ENCODE assay signal across 10 cellular contexts in genomic region chr9:127520941-127521918, GRCh38.
A peak's percentile ranks its signal among the peaks of the same experiment; 100 is the strongest.
DNase-seq lines count a peak whose midpoint lies in the region; ATAC-seq and TF ChIP-seq lines count a peak whose summit lies in the region.
"Had no signal": no experiment of that assay in that cellular context is flagged by ENCODE, and none has a peak within 500 bp of the region (broad histone marks: within the 10 kb centered on the region; RNA-seq: fewer than 3 reads in every experiment).

No MANE protein-coding gene starts in this region.

- no peaks in the 10 kb centered on the region for H3K36me3 Mint-ChIP-seq in stimulated activated memory B cell treated with anti-CD40 and anti-IgM and Interleukin-4, amounts not matched to agents 10 μg/mL and 1 μg/mL and 100 μg/mL, for 72 hours
- peaks cover 13% of the 10 kb centered on the region for H3K36me3 Mint-ChIP-seq in activated naive CD4-positive, alpha-beta T cell treated with anti-CD3 and anti-CD28 coated beads for 36 hours (ENCODE audit: low read depth)

- peaks cover 44% of the 10 kb centered on the region for H3K36me3 ChIP-seq in PC-3 (ENCODE audit: low read depth, low read length)
- peaks cover 43 to 75% (median 57%) of the 10 kb centered on the region in 4 donors for H3K36me3 ChIP-seq in esophagus muscularis mucosa
- peaks cover 71% of the 10 kb centered on the region for H3K36me3 ChIP-seq in upper lobe of right lung

- TF ChIP-seq CTCF in PC-3 (conservative IDR thresholded peaks at IDR 0.05; ENCODE audit: low read depth, low read length): no peak
- no peak for TF ChIP-seq CTCF in esophagus muscularis mucosa (IDR thresholded peaks at IDR 0.05)
- TF ChIP-seq CTCF in upper lobe of right lung (IDR thresholded peaks at IDR 0.05): no peak

- intact Hi-C loops in PC-3 (cut with micrococcal nuclease) (no loop called here), esophagus muscularis mucosa (cut with DNase I) (no loop called here), upper lobe of right lung (cut with DNase I) (no loop called here)
- intact Hi-C loops in activated naive CD4-positive, alpha-beta T cell treated with anti-CD3 and anti-CD28 coated beads for 36 hours (cut with micrococcal nuclease): no loop called here

- H3K27me3 ChIP-seq in PC-3 (ENCODE audit: low read length) (no peaks in the 10 kb centered on the region), esophagus muscularis mucosa (no peaks in the 10 kb centered on the region), upper lobe of right lung (no peaks in the 10 kb centered on the region)

- H3K9ac ChIP-seq in PC-3 (ENCODE audit: low read length): peak overlapping the region; percentile 40

- peaks cover 12% of the 10 kb centered on the region for H3K9me3 Mint-ChIP-seq in stimulated activated memory B cell treated with anti-CD40 and anti-IgM and Interleukin-4, amounts not matched to agents 10 μg/mL and 1 μg/mL and 100 μg/mL, for 72 hours
- H3K9me3 Mint-ChIP-seq in activated naive CD4-positive, alpha-beta T cell treated with anti-CD3 and anti-CD28 coated beads for 36 hours: peaks cover 15% of the 10 kb centered on the region

- CTCF ChIA-PET in PC-3 (lab: Charles Lee): no interaction called here
- CTCF ChIA-PET in activated naive CD4-positive, alpha-beta T cell treated with anti-CD3 and anti-CD28 coated beads for 36 hours (lab: Charles Lee): interaction anchor here (1.4 kb wide), 1 partner anchor 18 kb away, joined by 3 read pairs; no protein-coding TSS in a partner anchor

- TF ChIP-seq EP300 in esophagus muscularis mucosa (IDR thresholded peaks at IDR 0.05): no peak

- no peak overlapping the region for H3K4me3 Mint-ChIP-seq in stimulated activated memory B cell treated with anti-CD40 and anti-IgM and Interleukin-4, amounts not matched to agents 10 μg/mL and 1 μg/mL and 100 μg/mL, for 72 hours
- no peak overlapping the region for H3K4me3 Mint-ChIP-seq in activated naive CD4-positive, alpha-beta T cell treated with anti-CD3 and anti-CD28 coated beads for 36 hours
- H3K4me3 Mint-ChIP-seq: brain had no signal

- H3K79me2 ChIP-seq in PC-3 (ENCODE audit: low read length): peaks cover 21% of the 10 kb centered on the region; the same call in 1 of the 2 replicates

- peak overlapping the region; percentile 53 for H3K4me2 ChIP-seq in PC-3 (ENCODE audit: low read length)

- H3K27ac ChIP-seq in PC-3 (ENCODE audit: low read length) (peak overlapping the region; percentile 89), esophagus muscularis mucosa (replicated peaks in 1 of 4) (peak overlapping the region; percentile 61 to 82 (median 78)), upper lobe of right lung (peak overlapping the region; percentile 92)

- H3K4me3 ChIP-seq in PC-3 (ENCODE audit: low read length): no peak overlapping the region
- H3K4me3 ChIP-seq in esophagus muscularis mucosa: no peak overlapping the region
- H3K4me3 ChIP-seq in upper lobe of right lung: no peak overlapping the region

- POLR2A ChIA-PET in PC-3 (lab: Charles Lee; ENCODE audit: unreplicated experiment): no interaction called here

- H3K9me3 ChIP-seq in PC-3 (ENCODE audit: low read length) (no peaks in the 10 kb centered on the region), esophagus muscularis mucosa (peaks cover 0 to 13% (median 6%) of the 10 kb centered on the region in 4 donors), upper lobe of right lung (no peaks in the 10 kb centered on the region)

- H3F3A ChIP-seq in PC-3 (ENCODE audit: low read length, unreplicated experiment): peaks cover 3% of the 10 kb centered on the region

- peak; percentile 14 for ATAC-seq in PC-3
- peak; percentile 47 for ATAC-seq in upper lobe of right lung
- ATAC-seq in stimulated activated memory B cell treated with anti-CD40 and anti-IgM and Interleukin-4, amounts not matched to agents 10 μg/mL and 1 μg/mL and 100 μg/mL, for 72 hours: no peak

- H4K20me1 ChIP-seq in PC-3 (ENCODE audit: low read length): no peaks in the 10 kb centered on the region

- no peaks in the 10 kb centered on the region for H3K9me2 ChIP-seq in PC-3 (replicated peaks; ENCODE audit: low read length)

- no peak overlapping the region for H3K27ac Mint-ChIP-seq in stimulated activated memory B cell treated with anti-CD40 and anti-IgM and Interleukin-4, amounts not matched to agents 10 μg/mL and 1 μg/mL and 100 μg/mL, for 72 hours
- no peak overlapping the region for H3K27ac Mint-ChIP-seq in activated naive CD4-positive, alpha-beta T cell treated with anti-CD3 and anti-CD28 coated beads for 36 hours

- BruUV-seq in PC-3 (replicated peaks; lab: Mats Ljungman, UMichigan): no TSS peak

- H3K27me3 Mint-ChIP-seq in stimulated activated memory B cell treated with anti-CD40 and anti-IgM and Interleukin-4, amounts not matched to agents 10 μg/mL and 1 μg/mL and 100 μg/mL, for 72 hours: peaks cover 19% of the 10 kb centered on the region
- no peaks in the 10 kb centered on the region for H3K27me3 Mint-ChIP-seq in activated naive CD4-positive, alpha-beta T cell treated with anti-CD3 and anti-CD28 coated beads for 36 hours (ENCODE audit: low read depth)
- H3K27me3 Mint-ChIP-seq: brain had no signal

- no peak overlapping the region for H2AFZ ChIP-seq in PC-3 (ENCODE audit: low read length)

- no peak for TF ChIP-seq POLR2A in esophagus muscularis mucosa (IDR thresholded peaks at IDR 0.05; ENCODE audit: low read depth)

- DNase-seq in PC-3 (peak; percentile 33), esophagus muscularis mucosa (ENCODE audit: extremely low spot score) (no peak), mucosa of gallbladder (ENCODE audit: low spot score) (peak; percentile 56), upper lobe of right lung (no peak), NCI-H1048 (lab: John Stamatoyannopoulos, UW) (no peak)
- no peak for DNase-seq in activated naive CD4-positive, alpha-beta T cell treated with anti-CD3 and anti-CD28 coated beads for 36 hours
- no peak for DNase-seq in activated CD8-positive, alpha-beta memory T cell treated with anti-CD3 and anti-CD28 coated beads for 24 hours
- DNase-seq: stimulated activated CD4-positive, alpha-beta T cell treated with anti-CD3 and anti-CD28 coated beads, Interleukin-4, amount 100 ng/mL, for 24 hours had no signal

- H3K4me1 ChIP-seq in PC-3 (ENCODE audit: insufficient read depth, low read length) (peaks cover 45% of the 10 kb centered on the region), esophagus muscularis mucosa (peaks cover 29 to 48% (median 39%) of the 10 kb centered on the region in 4 donors), upper lobe of right lung (peaks cover 30% of the 10 kb centered on the region)

- 55% methylated on average over 16 of the region's 20 CpGs for WGBS in esophagus muscularis mucosa

- peaks cover 17% of the 10 kb centered on the region for H3K4me1 Mint-ChIP-seq in stimulated activated memory B cell treated with anti-CD40 and anti-IgM and Interleukin-4, amounts not matched to agents 10 μg/mL and 1 μg/mL and 100 μg/mL, for 72 hours
- peaks cover 2% of the 10 kb centered on the region for H3K4me1 Mint-ChIP-seq in activated naive CD4-positive, alpha-beta T cell treated with anti-CD3 and anti-CD28 coated beads for 36 hours (ENCODE audit: low read depth)

Comparison
In these comparisons a context has a peak if more than half of its experiments do, and no peak if none do; other contexts are left out.
1. DNase-seq: peak in PC-3 (single experiment) and mucosa of gallbladder (single experiment); none in esophagus muscularis mucosa (single experiment), upper lobe of right lung (single experiment), activated naive CD4-positive, alpha-beta T cell treated with anti-CD3 and anti-CD28 coated beads for 36 hours (single experiment), activated CD8-positive, alpha-beta memory T cell treated with anti-CD3 and anti-CD28 coated beads for 24 hours (single experiment) and NCI-H1048 (single experiment).
2. Peak in every context shown above with its lines, with median percentiles within 50 percentile points of each other: H3K27ac ChIP-seq.